In the genomic region with DNA sequence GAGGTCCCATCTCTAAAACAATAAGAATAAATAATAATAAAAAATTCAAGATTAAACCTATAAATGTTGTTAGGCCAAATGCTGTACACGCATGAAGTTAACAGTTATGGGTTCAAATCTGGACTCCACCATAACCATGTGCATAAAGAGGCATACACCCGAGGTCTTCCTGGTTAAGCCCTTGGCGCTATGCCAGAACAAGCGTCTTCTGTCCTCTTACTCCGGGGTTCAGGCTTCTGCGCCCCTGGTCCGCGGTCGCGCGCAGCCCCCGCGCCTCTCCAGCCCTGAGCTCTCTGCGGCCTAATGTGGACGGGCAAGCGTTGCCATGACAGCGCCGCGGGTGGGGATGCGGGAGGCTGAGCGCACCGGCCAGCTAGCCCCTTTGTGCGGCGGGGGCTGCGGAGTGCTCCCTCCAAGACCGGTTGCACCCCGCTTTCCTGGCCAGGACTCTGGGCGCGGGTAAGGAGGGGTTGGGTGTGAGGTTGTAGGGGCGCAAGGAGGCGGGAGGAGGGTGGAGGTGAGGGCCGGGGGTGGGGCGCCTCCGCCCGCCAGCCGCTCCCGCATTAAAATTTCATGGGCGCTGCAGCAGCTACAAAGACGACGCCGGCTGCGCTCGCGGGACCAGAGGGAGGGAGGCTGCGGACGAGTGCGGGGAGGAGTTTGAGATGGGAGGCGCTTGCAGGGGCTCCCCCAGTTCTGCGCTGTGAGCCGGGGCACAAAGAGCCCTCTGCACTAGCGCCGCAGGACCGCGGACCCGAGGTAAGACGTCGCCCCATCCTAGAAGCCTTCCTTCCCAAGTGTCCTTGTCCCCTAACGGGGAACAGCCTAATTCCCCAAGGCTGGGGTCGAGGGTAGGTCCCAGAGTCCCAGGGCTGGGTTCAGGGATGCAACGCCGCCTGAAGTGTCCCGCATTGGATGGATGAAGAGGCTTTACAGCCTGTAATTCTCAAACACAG, we compare ENCODE assay signal across 1 cellular context.
TF ChIP-seq lines count a peak whose summit lies in the region.

A gene (plus strand): TSS at position 693 of the 956 bp plus-strand sequence.

TF ChIP-seq in HCT116, 20 proteins besides CTCF, POLR2A, EP300 and RAD21 (continued from another document):
- TF ChIP-seq EZH2 (IDR thresholded peaks at IDR 0.05) (no peak), ELF1 (IDR thresholded peaks at IDR 0.05; ENCODE audit: borderline replicate concordance, low read depth) (no peak)
